Comparison of ENCODE assay signal across 1 cellular context in the genomic region with DNA sequence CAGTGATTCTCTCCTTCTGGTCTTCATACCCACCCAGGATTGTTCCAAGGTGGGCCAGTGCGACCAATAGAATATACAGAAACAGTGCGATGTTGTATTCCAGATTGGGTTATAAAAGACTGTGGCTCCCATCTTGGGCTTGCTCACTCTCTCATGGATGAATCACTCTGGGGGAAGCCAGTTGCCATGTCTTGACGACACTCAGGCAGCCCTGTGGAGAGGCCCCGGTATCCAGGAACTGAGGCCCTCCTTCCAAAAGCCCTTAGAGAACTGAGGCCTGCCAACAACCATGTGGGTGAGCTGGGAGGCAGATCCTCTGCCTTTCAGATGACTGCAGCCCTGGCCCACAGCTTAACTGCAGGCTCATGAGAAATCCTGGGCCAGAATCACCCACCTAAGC.
TF ChIP-seq lines count a peak whose summit lies in the region.

No MANE protein-coding gene starts in this region.

TF ChIP-seq in H1, 55 proteins besides CTCF, POLR2A, EP300 and RAD21:
- TF ChIP-seq SP2 (IDR thresholded peaks at IDR 0.05; ENCODE audit: low read length): no peak
- no peak for TF ChIP-seq EZH2 (IDR thresholded peaks at IDR 0.05; ENCODE audit: low read depth, low read length, severe bottlenecking)
- TF ChIP-seq, protein P1, sequence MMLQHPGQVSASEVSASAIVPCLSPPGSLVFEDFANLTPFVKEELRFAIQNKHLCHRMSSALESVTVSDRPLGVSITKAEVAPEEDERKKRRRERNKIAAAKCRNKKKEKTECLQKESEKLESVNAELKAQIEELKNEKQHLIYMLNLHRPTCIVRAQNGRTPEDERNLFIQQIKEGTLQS (IDR thresholded peaks at IDR 0.05; ENCODE audit: insufficient read depth, low read depth, low read length): no peak
- TF ChIP-seq KDM5A (IDR thresholded peaks at IDR 0.05; ENCODE audit: low read length): no peak
- no peak for TF ChIP-seq BCL11A (IDR thresholded peaks at IDR 0.05; ENCODE audit: low read depth in 2 of 2, low read length in 2 of 2)
- TF ChIP-seq SUZ12 (IDR thresholded peaks at IDR 0.05; ENCODE audit: low read length): no peak
- TF ChIP-seq FOSL1 (IDR thresholded peaks at IDR 0.05; ENCODE audit: insufficient read depth, low read depth, low read length): no peak
- TF ChIP-seq ZNF274 (IDR thresholded peaks at IDR 0.05; ENCODE audit: borderline replicate concordance, extremely low read depth, low read length): no peak
- no peak for TF ChIP-seq NANOG (IDR thresholded peaks at IDR 0.05; ENCODE audit: insufficient read depth, low read depth, low read length, poor library complexity, severe bottlenecking)
- TF ChIP-seq TEAD4 (IDR thresholded peaks at IDR 0.05; ENCODE audit: low read depth, low read length): no peak
- no peak for TF ChIP-seq JUND (IDR thresholded peaks at IDR 0.05; ENCODE audit: low read length)
